8 cellular contexts compared by ENCODE assay signal in genomic region chr1:66445492-66446181, GRCh38.
DNase-seq lines count a peak whose midpoint lies in the region; ATAC-seq and TF ChIP-seq lines count a peak whose summit lies in the region.

No MANE protein-coding gene starts in this region.

- H3K4me3 ChIP-seq in left ventricle myocardium inferior (no peak overlapping the region), tibial artery (no peak overlapping the region)

- peak; percentile 82 for ATAC-seq in GM19438 (IDR thresholded peaks at IDR 0.05; ENCODE audit: low read depth, unreplicated experiment)
- peak; percentile 79 for ATAC-seq in HG03457 (IDR thresholded peaks at IDR 0.05; ENCODE audit: unreplicated experiment)
- ATAC-seq in activated CD8-positive, alpha-beta T cell treated with anti-CD3 and anti-CD28 coated beads for 36 hours = peak; percentile 92

- peaks cover 9% of the 10 kb centered on the region for H3K27me3 Mint-ChIP-seq in activated CD8-positive, alpha-beta T cell treated with anti-CD3 and anti-CD28 coated beads for 36 hours

- no peaks in the 10 kb centered on the region for H3K36me3 Mint-ChIP-seq in activated CD8-positive, alpha-beta T cell treated with anti-CD3 and anti-CD28 coated beads for 36 hours (ENCODE audit: low read depth)

- DNase-seq in Ammon's horn (ENCODE audit: low spot score) (peak; percentile 58), left ventricle myocardium inferior (no peak), DMS53 (lab: John Stamatoyannopoulos, UW) (no peak), tibial artery (no peak)
- peak; percentile 79 for DNase-seq in activated CD8-positive, alpha-beta T cell treated with anti-CD3 and anti-CD28 coated beads for 36 hours
- peak; percentile 65 for DNase-seq in stimulated activated CD4-positive, alpha-beta T cell treated with anti-CD3 and anti-CD28 coated beads, Interleukin-4, amount 100 ng/mL, for 24 hours

- CTCF ChIA-PET in activated CD8-positive, alpha-beta T cell treated with anti-CD3 and anti-CD28 coated beads for 36 hours (lab: Charles Lee) = interaction anchor here (0.7 to 6.8 kb wide), 73 partner anchors 9 to 758 kb away, joined by 3 to 512 read pairs (median 6); no protein-coding TSS in a partner anchor

- H3K36me3 ChIP-seq in left ventricle myocardium inferior (no peaks in the 10 kb centered on the region), tibial artery (no peaks in the 10 kb centered on the region)

- no peaks in the 10 kb centered on the region for H3K9me3 Mint-ChIP-seq in activated CD8-positive, alpha-beta T cell treated with anti-CD3 and anti-CD28 coated beads for 36 hours

- POLR2A ChIA-PET in activated CD8-positive, alpha-beta T cell treated with anti-CD3 and anti-CD28 coated beads for 36 hours (lab: Charles Lee) = interaction anchor here (0.6 to 4.8 kb wide), 19 partner anchors 9 to 198 kb away, joined by 3 to 53 read pairs (median 4); no protein-coding TSS in a partner anchor

- TF ChIP-seq CTCF in activated CD8-positive, alpha-beta T cell treated with anti-CD3 and anti-CD28 coated beads for 36 hours (IDR thresholded peaks at IDR 0.05) = no peak
- TF ChIP-seq CTCF in left ventricle myocardium inferior (IDR thresholded peaks at IDR 0.05; ENCODE audit: borderline replicate concordance) (no peak), tibial artery (IDR thresholded peaks at IDR 0.05) (no peak)

- H3K27me3 ChIP-seq in left ventricle myocardium inferior (ENCODE audit: low read depth) (no peaks in the 10 kb centered on the region), tibial artery (no peaks in the 10 kb centered on the region)

- H3K4me3 Mint-ChIP-seq in activated CD8-positive, alpha-beta T cell treated with anti-CD3 and anti-CD28 coated beads for 36 hours = peak overlapping the region; percentile 68

- H3K4me1 Mint-ChIP-seq in activated CD8-positive, alpha-beta T cell treated with anti-CD3 and anti-CD28 coated beads for 36 hours (ENCODE audit: low read depth) = peaks cover 23% of the 10 kb centered on the region

- intact Hi-C loops in activated CD8-positive, alpha-beta T cell treated with anti-CD3 and anti-CD28 coated beads for 36 hours (cut with micrococcal nuclease) = loop anchor here (1.0 to 2.0 kb wide), 4 partner anchors 71 to 487 kb away; no protein-coding TSS in a partner anchor
- intact Hi-C loops in left ventricle myocardium inferior (cut with micrococcal nuclease) (loop anchor here (2.0 to 5.0 kb wide), 2 partner anchors 193 to 488 kb away; no protein-coding TSS in a partner anchor), tibial artery (cut with DNase I; ENCODE audit: low total_unique reads) (loop anchor here (2.0 to 10.0 kb wide), 4 partner anchors 57 to 279 kb away; no protein-coding TSS in a partner anchor)

- H3K27ac Mint-ChIP-seq in activated CD8-positive, alpha-beta T cell treated with anti-CD3 and anti-CD28 coated beads for 36 hours = peak overlapping the region; percentile 96

- H3K4me1 ChIP-seq in left ventricle myocardium inferior = peaks cover 44% of the 10 kb centered on the region
- peaks cover 0 to 42% (median 13%) of the 10 kb centered on the region in 4 donors for H3K4me1 ChIP-seq in tibial artery

- H3K9me3 ChIP-seq in left ventricle myocardium inferior (replicated peaks) (no peaks in the 10 kb centered on the region), tibial artery (no peaks in the 10 kb centered on the region)

- H3K27ac ChIP-seq in left ventricle myocardium inferior (replicated peaks) (peak overlapping the region; percentile 68), tibial artery (peak overlapping the region in 1 of 2 donors; percentile 9)

Comparison
In these comparisons a context has a peak if more than half of its experiments do, and no peak if none do; other contexts are left out.
1. DNase-seq: peak in Ammon's horn (single experiment), activated CD8-positive, alpha-beta T cell treated with anti-CD3 and anti-CD28 coated beads for 36 hours (single experiment) and stimulated activated CD4-positive, alpha-beta T cell treated with anti-CD3 and anti-CD28 coated beads, Interleukin-4, amount 100 ng/mL, for 24 hours (single experiment); none in left ventricle myocardium inferior (single experiment), DMS53 (single experiment) and tibial artery (0 of 2).
2. Peak in every context shown above with its lines, with median percentiles within 50 percentile points of each other: ATAC-seq.